In genomic region chr7:140006600-140006999, GRCh38 we compare ENCODE assay signal across 25 cellular contexts. TPM values are rescaled to one million over a fixed set of nuclear protein-coding genes. Genes with fewer than 3 reads are reported as not detected.
"Had no signal": no experiment of that assay in that cellular context is flagged by ENCODE, and none has a peak within 500 bp of the region (broad histone marks: within the 10 kb centered on the region; RNA-seq: fewer than 3 reads in every experiment).

No MANE protein-coding gene starts in this region.

- FAIRE-seq: islet of Langerhans had no signal

- H3K4me1 ChIP-seq: heart left ventricle, left ventricle myocardium inferior, prostate gland, testis, thyroid gland, uterus had no signal

- ATAC-seq: naive thymus-derived CD4-positive, alpha-beta T cell; natural killer cell treated with Interleukin-12 subunit alpha and Interleukin-12 subunit beta and Interleukin-15 and Interleukin-18, amount 100 ng/mL, for 72 hours; stimulated activated naive B cell treated with anti-CD40 and anti-IgM and Interleukin-4, amounts not matched to agents 10 μg/mL and 1 μg/mL and 100 μg/mL, for 72 hours; stimulated activated naive CD8-positive, alpha-beta T cell treated with anti-CD3 and anti-CD28 coated beads, Interleukin-15, Interleukin-2, amounts not matched to agents 100 U/mL and 50 U/mL, for 24 hours had no signal

- H3K4me2 ChIP-seq: smooth muscle cell had no signal

- H3K27ac Mint-ChIP-seq: naive thymus-derived CD4-positive, alpha-beta T cell; natural killer cell treated with Interleukin-12 subunit alpha and Interleukin-12 subunit beta and Interleukin-15 and Interleukin-18, amount 100 ng/mL, for 72 hours; stimulated activated naive B cell treated with anti-CD40 and anti-IgM and Interleukin-4, amounts not matched to agents 10 μg/mL and 1 μg/mL and 100 μg/mL, for 72 hours had no signal

- DNase-seq: heart left ventricle; immature natural killer cell; left ventricle myocardium inferior; midbrain; mucosa of descending colon; naive thymus-derived CD4-positive, alpha-beta T cell; ovary; retina; right cardiac atrium; stimulated activated CD4-positive, alpha-beta T cell treated with anti-CD3 and anti-CD28 coated beads, Interleukin-12 subunit alpha, Interleukin-12 subunit beta, amount 100 ng/mL, for 4 hours; stimulated activated CD4-positive, alpha-beta T cell treated with anti-CD3 and anti-CD28 coated beads, Interleukin-15, amount 100 ng/mL, for 24 hours; stimulated activated CD4-positive, alpha-beta T cell treated with anti-CD3 and anti-CD28 coated beads, Interleukin-2, amount 100 ng/mL, for 24 hours; stimulated activated CD4-positive, alpha-beta T cell treated with anti-CD3 and anti-CD28 coated beads, Interleukin-4, amount 100 ng/mL, for 1 hour; stimulated activated naive B cell treated with anti-CD40 and anti-IgM and Interleukin-4, amounts not matched to agents 10 μg/mL and 1 μg/mL and 100 μg/mL, for 72 hours; stimulated activated naive CD8-positive, alpha-beta T cell treated with anti-CD3 and anti-CD28 coated beads, Interleukin-15, Interleukin-2, amounts not matched to agents 100 U/mL and 50 U/mL, for 24 hours; stomach; uterus had no signal

- H3K27me3 Mint-ChIP-seq: naive thymus-derived CD4-positive, alpha-beta T cell; natural killer cell treated with Interleukin-12 subunit alpha and Interleukin-12 subunit beta and Interleukin-15 and Interleukin-18, amount 100 ng/mL, for 72 hours; stimulated activated naive B cell treated with anti-CD40 and anti-IgM and Interleukin-4, amounts not matched to agents 10 μg/mL and 1 μg/mL and 100 μg/mL, for 72 hours had no signal

- H3K4me3 ChIP-seq: heart left ventricle, left ventricle myocardium inferior, lung, mucosa of descending colon, ovary, prostate gland, smooth muscle cell, stomach, testis, thyroid gland, uterus had no signal

- H3K4me3 Mint-ChIP-seq: immature natural killer cell; naive thymus-derived CD4-positive, alpha-beta T cell; natural killer cell treated with Interleukin-12 subunit alpha and Interleukin-12 subunit beta and Interleukin-15 and Interleukin-18, amount 100 ng/mL, for 72 hours; stimulated activated naive B cell treated with anti-CD40 and anti-IgM and Interleukin-4, amounts not matched to agents 10 μg/mL and 1 μg/mL and 100 μg/mL, for 72 hours had no signal

- H3K36me3 ChIP-seq: heart left ventricle, left ventricle myocardium inferior, ovary, prostate gland, thyroid gland, uterus had no signal

- H3K9me3 ChIP-seq: heart left ventricle, left ventricle myocardium inferior, mucosa of descending colon, ovary, prostate gland, stomach, testis, thyroid gland, uterus had no signal

- H3K27me3 ChIP-seq: heart left ventricle, ovary, stomach, testis, thyroid gland, uterus had no signal

- H3K36me3 Mint-ChIP-seq: naive thymus-derived CD4-positive, alpha-beta T cell had no signal

- H3K27ac ChIP-seq: heart left ventricle, left ventricle myocardium inferior, ovary, prostate gland, stomach, testis, thyroid gland, uterus had no signal

- H3K9me3 Mint-ChIP-seq: immature natural killer cell; natural killer cell treated with Interleukin-12 subunit alpha and Interleukin-12 subunit beta and Interleukin-15 and Interleukin-18, amount 100 ng/mL, for 72 hours; stimulated activated naive B cell treated with anti-CD40 and anti-IgM and Interleukin-4, amounts not matched to agents 10 μg/mL and 1 μg/mL and 100 μg/mL, for 72 hours had no signal

RNA-seq across cellular contexts. Expression of gene PARP12, which starts 56.2 kb away (rescaled TPM):
- polyA plus RNA-seq: neural cell had no signal
